Comparison of ENCODE assay signal across 1 cellular context in genomic region chr7:65037740-65038678, GRCh38.
TF ChIP-seq lines count a peak whose summit lies in the region.

No MANE protein-coding gene starts in this region.

TF ChIP-seq in HepG2, 621 proteins besides CTCF, POLR2A, EP300 and RAD21 (continued from another document and continues in another):
- TF ChIP-seq PCBP1 (IDR thresholded peaks at IDR 0.05; ENCODE audit: borderline replicate concordance, low read depth, low read length) (no peak), ARID2 (CRISPR knock-in tag; IDR thresholded peaks at IDR 0.05; ENCODE audit: borderline replicate concordance) (no peak), ETS1 (CRISPR knock-in tag; IDR thresholded peaks at IDR 0.05) (no peak), SNAPC5 (CRISPR knock-in tag; IDR thresholded peaks at IDR 0.05; ENCODE audit: borderline replicate concordance) (no peak), ZNF275 (CRISPR knock-in tag; IDR thresholded peaks at IDR 0.05; ENCODE audit: borderline replicate concordance) (0 out of 2 replicates have a peak, but pooled peaks have one; percentile 11), MEF2D (CRISPR knock-in tag; IDR thresholded peaks at IDR 0.05) (no peak), ZNF136 (CRISPR knock-in tag; IDR thresholded peaks at IDR 0.05; ENCODE audit: low read depth) (no peak), ZNF383 (CRISPR knock-in tag; IDR thresholded peaks at IDR 0.05; ENCODE audit: borderline replicate concordance) (no peak), ATM (IDR thresholded peaks at IDR 0.05; ENCODE audit: borderline replicate concordance) (no peak), ZFP37 (CRISPR knock-in tag; IDR thresholded peaks at IDR 0.05; ENCODE audit: borderline replicate concordance) (no peak), XRCC5 (optimal IDR thresholded peaks at IDR 0.05; ENCODE audit: low read length) (no peak), GABPA (IDR thresholded peaks at IDR 0.05; ENCODE audit: low read depth, low read length) (no peak), GABPA (CRISPR knock-in tag; IDR thresholded peaks at IDR 0.05; ENCODE audit: low read depth) (no peak), POLR2G (IDR thresholded peaks at IDR 0.05; ENCODE audit: low read depth, low read length) (peak; percentile 77), KMT2A (CRISPR knock-in tag; IDR thresholded peaks at IDR 0.05) (peak; percentile 7; the same call in 1 of the 2 replicates), ZNF772 (CRISPR knock-in tag; IDR thresholded peaks at IDR 0.05) (0 out of 2 replicates have a peak, but pooled peaks have one; percentile 9), ZNF10 (CRISPR knock-in tag; IDR thresholded peaks at IDR 0.05; ENCODE audit: borderline replicate concordance, low read depth) (no peak), CREB1 (IDR thresholded peaks at IDR 0.05) (no peak), CREB1 (CRISPR knock-in tag; IDR thresholded peaks at IDR 0.05) (no peak), ETV5 (CRISPR knock-in tag; IDR thresholded peaks at IDR 0.05; ENCODE audit: borderline replicate concordance) (no peak), TRAFD1 (CRISPR knock-in tag; IDR thresholded peaks at IDR 0.05; ENCODE audit: borderline replicate concordance) (no peak), TBP (CRISPR knock-in tag; IDR thresholded peaks at IDR 0.05) (no peak), ZNF652 (CRISPR knock-in tag; IDR thresholded peaks at IDR 0.05; ENCODE audit: borderline replicate concordance, low read depth) (no peak), ZNF563 (CRISPR knock-in tag; IDR thresholded peaks at IDR 0.05) (no peak), ZNF773 (CRISPR knock-in tag; IDR thresholded peaks at IDR 0.05; ENCODE audit: borderline replicate concordance) (no peak), CEBPB (IDR thresholded peaks at IDR 0.05; ENCODE audit: borderline replicate concordance, low read depth, low read length) (no peak), ATF4 (CRISPR knock-in tag; IDR thresholded peaks at IDR 0.05) (no peak), KLF11 (CRISPR knock-in tag; IDR thresholded peaks at IDR 0.05) (no peak), WIZ (CRISPR knock-in tag; IDR thresholded peaks at IDR 0.05) (no peak), CEBPG (CRISPR knock-in tag; IDR thresholded peaks at IDR 0.05) (no peak), ZNF619 (CRISPR knock-in tag; IDR thresholded peaks at IDR 0.05) (no peak), ZNF546 (CRISPR knock-in tag; conservative IDR thresholded peaks at IDR 0.05) (no peak), REST (IDR thresholded peaks at IDR 0.05; ENCODE audit: borderline replicate concordance in 1 of 2, low read depth in 1 of 2, low read length in 2 of 2) (peak in 1 of 2 experiments; percentile 41; a peak in 1 of 4 replicates), ZNF350 (CRISPR knock-in tag; IDR thresholded peaks at IDR 0.05; ENCODE audit: borderline replicate concordance, low read depth) (no peak), FOXK1 (CRISPR knock-in tag; IDR thresholded peaks at IDR 0.05; ENCODE audit: borderline replicate concordance, low read depth) (no peak), KLF16 (CRISPR knock-in tag; IDR thresholded peaks at IDR 0.05) (0 out of 4 replicates have a peak, but pooled peaks of 1 of the 2 experiments have one; percentile 33), ZNF232 (CRISPR knock-in tag; IDR thresholded peaks at IDR 0.05; ENCODE audit: borderline replicate concordance) (no peak), MED13 (CRISPR knock-in tag; IDR thresholded peaks at IDR 0.05) (no peak), ZNF562 (CRISPR knock-in tag; IDR thresholded peaks at IDR 0.05; ENCODE audit: borderline replicate concordance) (no peak), ZMAT5 (CRISPR knock-in tag; IDR thresholded peaks at IDR 0.05; ENCODE audit: borderline replicate concordance, low read depth) (no peak), HNRNPL (IDR thresholded peaks at IDR 0.05; ENCODE audit: low read depth, low read length) (no peak), ZBTB25 (CRISPR knock-in tag; IDR thresholded peaks at IDR 0.05) (0 out of 2 replicates have a peak, but pooled peaks have one; percentile 18), CAMTA2 (CRISPR knock-in tag; IDR thresholded peaks at IDR 0.05; ENCODE audit: borderline replicate concordance) (no peak), ZNF17 (CRISPR knock-in tag; IDR thresholded peaks at IDR 0.05) (no peak), SNAPC4 (CRISPR knock-in tag; IDR thresholded peaks at IDR 0.05) (no peak), BRCA1 (CRISPR knock-in tag; IDR thresholded peaks at IDR 0.05) (no peak), FUBP1 (CRISPR knock-in tag; IDR thresholded peaks at IDR 0.05; ENCODE audit: borderline replicate concordance) (no peak), MBNL3 (CRISPR knock-in tag; conservative IDR thresholded peaks at IDR 0.05) (no peak), SP5 (CRISPR knock-in tag; IDR thresholded peaks at IDR 0.05; ENCODE audit: borderline replicate concordance, low read depth) (no peak)
